Comparison of ENCODE assay signal across 8 cellular contexts in genomic region chr5:88675159-88675757, GRCh38.
DNase-seq lines count a peak whose midpoint lies in the region; ATAC-seq and TF ChIP-seq lines count a peak whose summit lies in the region.

No MANE protein-coding gene starts in this region.

- TF ChIP-seq CTCF in foreskin keratinocyte (conservative IDR thresholded peaks at IDR 0.05) (no peak), retinal pigment epithelial cell (conservative IDR thresholded peaks at IDR 0.05; ENCODE audit: low read depth, low read length) (no peak), GM13976 (IDR thresholded peaks at IDR 0.05; ENCODE audit: borderline replicate concordance, control extremely low read depth, extremely low read depth, insufficient read depth, missing control alignments) (no peak)

- intact Hi-C loops in activated naive CD4-positive, alpha-beta T cell treated with anti-CD3 and anti-CD28 coated beads for 36 hours (cut with micrococcal nuclease), result loop anchor here (1.0 to 10.0 kb wide), 9 partner anchors 11 to 1410 kb away; partner anchors contain the start of genes CCNH, MEF2C, RASA1 and TMEM161B

- CTCF ChIA-PET in activated naive CD4-positive, alpha-beta T cell treated with anti-CD3 and anti-CD28 coated beads for 36 hours (lab: Charles Lee), result interaction anchor here (0.8 to 2.8 kb wide), 3 partner anchors 10 to 17 kb away, joined by 3 to 9 read pairs (median 3); no protein-coding TSS in a partner anchor

- H3K27ac Mint-ChIP-seq in activated naive CD4-positive, alpha-beta T cell treated with anti-CD3 and anti-CD28 coated beads for 36 hours, result no peak overlapping the region

- peak overlapping the region; percentile 45 for H3K4me3 Mint-ChIP-seq in activated naive CD4-positive, alpha-beta T cell treated with anti-CD3 and anti-CD28 coated beads for 36 hours

- in situ Hi-C loops in GM13976 (cut with MboI; ENCODE audit: low sequenced_read_pairs, unreplicated experiment), result loop anchor here (10.0 kb wide), 1 partner anchor 530 kb away; no protein-coding TSS in a partner anchor

- no peaks in the 10 kb centered on the region for H3K4me1 ChIP-seq in foreskin keratinocyte

- H3K9me3 Mint-ChIP-seq in activated naive CD4-positive, alpha-beta T cell treated with anti-CD3 and anti-CD28 coated beads for 36 hours, result peaks cover 1% of the 10 kb centered on the region

- no peak overlapping the region for H3K27ac ChIP-seq in foreskin keratinocyte

- ATAC-seq in HG03097 (IDR thresholded peaks at IDR 0.05; ENCODE audit: low FRiP score, unreplicated experiment) (peak; percentile 13), SK-N-SH treated with all-trans-retinoic acid at 6 μM for 48 hours (peak; percentile 53), foreskin keratinocyte (peak; percentile 4)

- peaks cover 21% of the 10 kb centered on the region for H3K4me1 Mint-ChIP-seq in activated naive CD4-positive, alpha-beta T cell treated with anti-CD3 and anti-CD28 coated beads for 36 hours (ENCODE audit: low read depth)

- H3K27me3 Mint-ChIP-seq in activated naive CD4-positive, alpha-beta T cell treated with anti-CD3 and anti-CD28 coated beads for 36 hours (ENCODE audit: low read depth), result peaks cover 78% of the 10 kb centered on the region

- no peak for DNase-seq in activated naive CD4-positive, alpha-beta T cell treated with anti-CD3 and anti-CD28 coated beads for 36 hours
- DNase-seq in activated naive CD4-positive, alpha-beta T cell treated with Interleukin-2 at 50 U/mL for 16 hours, result no peak
- no peak for DNase-seq in foreskin keratinocyte
- no peak for DNase-seq in retinal pigment epithelial cell (ENCODE audit: low read depth)
- DNase-seq in NCI-H2107 treated with DMSO at 0.1 percent for 48 hours (lab: John Stamatoyannopoulos, UW; ENCODE audit: unreplicated experiment), result no peak
- no peak for DNase-seq in GM13976 (ENCODE audit: low spot score)

- H3K36me3 Mint-ChIP-seq in activated naive CD4-positive, alpha-beta T cell treated with anti-CD3 and anti-CD28 coated beads for 36 hours (ENCODE audit: low read depth), result peaks cover 1% of the 10 kb centered on the region

- H3K27me3 ChIP-seq in foreskin keratinocyte, result peaks cover 99% of the 10 kb centered on the region

- H3K4me3 ChIP-seq in retinal pigment epithelial cell (ENCODE audit: low read length), result peak overlapping the region; percentile 39

TF ChIP-seq in SK-N-SH treated with all-trans-retinoic acid at 6 μM for 48 hours, 23 proteins besides CTCF, POLR2A, EP300 and RAD21:
- TF ChIP-seq ZNF70 (CRISPR knock-in tag; IDR thresholded peaks at IDR 0.05), result no peak
- no peak for TF ChIP-seq ZFP30 (CRISPR knock-in tag; IDR thresholded peaks at IDR 0.05)
- TF ChIP-seq TOX (CRISPR knock-in tag; IDR thresholded peaks at IDR 0.05; ENCODE audit: borderline replicate concordance), result no peak
- TF ChIP-seq PATZ1 (CRISPR knock-in tag; IDR thresholded peaks at IDR 0.05; ENCODE audit: borderline replicate concordance), result no peak
- no peak for TF ChIP-seq ZC3H10 (CRISPR knock-in tag; IDR thresholded peaks at IDR 0.05)
- no peak for TF ChIP-seq OSR1 (CRISPR knock-in tag; IDR thresholded peaks at IDR 0.05)
- TF ChIP-seq PPARA (CRISPR knock-in tag; IDR thresholded peaks at IDR 0.05; ENCODE audit: borderline replicate concordance), result no peak
- TF ChIP-seq GLIS3 (CRISPR knock-in tag; IDR thresholded peaks at IDR 0.05), result no peak
- TF ChIP-seq SNAI2 (CRISPR knock-in tag; IDR thresholded peaks at IDR 0.05), result no peak
- no peak for TF ChIP-seq ZNF8 (CRISPR knock-in tag; IDR thresholded peaks at IDR 0.05)
